ENCODE assay signal across 10 cellular contexts in genomic region chr10:116270691-116271592, GRCh38. TPM values are rescaled to one million over a fixed set of nuclear protein-coding genes. Genes with fewer than 3 reads are reported as not detected.
DNase-seq lines count a peak whose midpoint lies in the region; ATAC-seq and TF ChIP-seq lines count a peak whose summit lies in the region.
"Had no signal": no experiment of that assay in that cellular context is flagged by ENCODE, and none has a peak within 500 bp of the region (broad histone marks: within the 10 kb centered on the region; RNA-seq: fewer than 3 reads in every experiment).

No MANE protein-coding gene starts in this region.

- POLR2A ChIA-PET in BJ (lab: Charles Lee) (interaction anchor here (0.6 kb wide), 1 partner anchor 626 kb away, joined by 4 read pairs; no protein-coding TSS in a partner anchor), RWPE1 (lab: Yijun Ruan, JAX; ENCODE audit: low non-redundant PET) (no interaction called here)

- ATAC-seq in psoas muscle (peak; percentile 17 to 57 (median 44)), HG03439 (IDR thresholded peaks at IDR 0.05; ENCODE audit: unreplicated experiment) (no peak)

- H3K9ac ChIP-seq in adipocyte (ENCODE audit: low read length) = peak overlapping the region; percentile 61

- intact Hi-C loops in psoas muscle (cut with DNase I) = no loop called here

- peak overlapping the region; percentile 60 for H3K4me3 ChIP-seq in BJ (ENCODE audit: low read depth, low read length)
- H3K4me3 ChIP-seq in adipocyte (ENCODE audit: low read length) = peak overlapping the region; percentile 82
- peak overlapping the region; percentile 52 for H3K4me3 ChIP-seq in iPS-11a (ENCODE audit: low read depth, low read length)
- H3K4me3 ChIP-seq in psoas muscle = peak overlapping the region; percentile 71

- TF ChIP-seq CTCF in BJ (IDR thresholded peaks at IDR 0.05; ENCODE audit: insufficient read depth, low read depth, low read length) (no peak), psoas muscle (IDR thresholded peaks at IDR 0.05) (no peak), RWPE1 (conservative IDR thresholded peaks at IDR 0.05; ENCODE audit: low read depth) (no peak)

- CTCF ChIA-PET in BJ (lab: Yijun Ruan, JAX) (interaction anchor here (1.4 to 2.6 kb wide), 3 partner anchors 10 to 471 kb away, joined by 4 to 11 read pairs (median 4); no protein-coding TSS in a partner anchor), RWPE1 (lab: Yijun Ruan, JAX) (interaction anchor here (1.1 kb wide), 1 partner anchor 323 kb away, joined by 3 read pairs; no protein-coding TSS in a partner anchor)

- H3K27me3 ChIP-seq in BJ (ENCODE audit: control insufficient read depth, insufficient read depth, low read length) (peaks cover 8% of the 10 kb centered on the region), adipocyte (replicated peaks; ENCODE audit: control insufficient read depth, insufficient read depth, low read length) (peaks cover 6% of the 10 kb centered on the region), psoas muscle (ENCODE audit: insufficient read depth in 3 of 3, low read length in 2 of 3) (peaks cover 0 to 80% (median 15%) of the 10 kb centered on the region in 3 donors)

- peaks cover 19% of the 10 kb centered on the region for H3K4me1 ChIP-seq in adipocyte (ENCODE audit: control insufficient read depth, insufficient read depth, low read length)
- H3K4me1 ChIP-seq in psoas muscle = peaks cover 3% of the 10 kb centered on the region

- H3K36me3 ChIP-seq in BJ (ENCODE audit: control insufficient read depth, insufficient read depth, low read length) = no peaks in the 10 kb centered on the region
- H3K36me3 ChIP-seq in adipocyte (ENCODE audit: control insufficient read depth, insufficient read depth, low read length, severe bottlenecking) = no peaks in the 10 kb centered on the region
- no peaks in the 10 kb centered on the region for H3K36me3 ChIP-seq in psoas muscle (ENCODE audit: insufficient read depth in 1 of 2, low read depth in 1 of 2)

- 4 to 9% (median 8%) methylated on average over 66 to 75 of the region's 75 CpGs for WGBS in psoas muscle, 3 donors

- H3K9me3 ChIP-seq in adipocyte (ENCODE audit: control insufficient read depth, low read length) = no peaks in the 10 kb centered on the region
- H3K9me3 ChIP-seq in psoas muscle = no peaks in the 10 kb centered on the region

- DNase-seq in BJ (ENCODE audit: low read depth) (no peak), adipocyte (ENCODE audit: low read depth) (peak; percentile 43), psoas muscle (peak; percentile 64 to 85), DMS153 (lab: John Stamatoyannopoulos, UW) (no peak), RWPE1 (ENCODE audit: low spot score) (no peak), SHP77 (lab: John Stamatoyannopoulos, UW) (no peak)
- DNase-seq: NCI-H2081 had no signal

- H3K27ac ChIP-seq in psoas muscle (no peak overlapping the region), RWPE1 (no peak overlapping the region)

RNA-seq across cellular contexts. Expression of gene GFRA1, which starts 2.1 kb away (rescaled TPM):
- polyA plus RNA-seq in BJ (2011; rRNA removed) = 25.9 and 41.6 TPM in 2 replicates
- polyA minus RNA-seq in BJ (2011; rRNA and poly(A)+ RNA removed) = 16.5 and 16.9 TPM in 2 replicates
- 10 to 100 TPM in 1 of 4 donors, 1 to 10 TPM in 3; 7.1 to 12.1 (median 8.8) TPM for total RNA-seq in psoas muscle
- 1 to 10 TPM; 4.6 to 5.0 (median 5.0) TPM for polyA plus RNA-seq in psoas muscle

RNA-seq across cellular contexts. Expression of gene CCDC172, which starts 53.3 kb away (rescaled TPM):
- polyA plus RNA-seq in BJ (2011; rRNA removed) (not detected in 2 replicates), psoas muscle (not detected)
- polyA minus RNA-seq in BJ (2011; rRNA and poly(A)+ RNA removed) = not detected in 2 replicates
- total RNA-seq in psoas muscle = not detected
- total RNA-seq: pulmonary artery endothelial cell had no signal

Comparison
In these comparisons a context has a peak if more than half of its experiments do, and no peak if none do; other contexts are left out.
1. DNase-seq: peak in adipocyte (single experiment) and psoas muscle (2 of 2); none in BJ (single experiment), DMS153 (single experiment), RWPE1 (single experiment) and SHP77 (0 of 2).
2. Peak in every context shown above with its lines, with median percentiles within 50 percentile points of each other: H3K4me3 ChIP-seq.